Comparison of ENCODE assay signal across 9 cellular contexts in the genomic region with DNA sequence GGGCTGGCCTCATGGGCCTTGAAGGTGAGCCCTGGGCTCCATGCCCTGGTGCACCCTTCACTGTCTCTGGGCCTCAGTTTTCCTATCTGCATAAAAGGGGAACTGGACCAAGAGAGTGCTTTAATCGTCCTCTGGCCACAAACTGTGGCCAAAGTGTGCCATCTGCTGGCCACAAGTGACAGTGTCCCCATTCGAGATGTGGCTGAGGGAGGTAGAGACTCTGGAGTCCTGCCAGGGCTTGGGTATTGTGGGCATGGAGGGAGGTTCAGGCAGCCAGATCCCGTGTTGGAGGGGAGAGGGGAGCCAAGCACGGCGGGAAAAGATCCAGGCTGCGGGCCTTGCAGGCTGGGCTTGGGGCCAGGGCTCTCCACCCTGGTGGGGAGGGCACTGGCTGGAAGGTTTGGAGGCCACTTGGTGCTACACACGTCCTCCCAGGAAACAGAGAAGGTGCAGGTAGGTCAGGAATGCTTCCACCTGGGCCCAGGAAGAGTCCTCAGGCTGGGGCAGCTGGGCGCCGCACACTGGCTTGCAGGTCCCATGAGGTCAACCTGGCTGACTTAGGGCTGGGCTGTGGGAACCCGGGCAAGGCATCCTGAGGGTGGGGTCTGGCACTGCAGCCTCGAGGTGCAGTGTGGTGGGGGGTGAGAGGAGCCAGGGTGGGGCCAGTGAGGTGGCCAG. TPM values are rescaled to one million over a fixed set of nuclear protein-coding genes. Genes with fewer than 3 reads are reported as not detected.
DNase-seq lines count a peak whose midpoint lies in the region; ATAC-seq and TF ChIP-seq lines count a peak whose summit lies in the region.
"Had no signal": no experiment of that assay in that cellular context is flagged by ENCODE, and none has a peak within 500 bp of the region (broad histone marks: within the 10 kb centered on the region; RNA-seq: fewer than 3 reads in every experiment).

No MANE protein-coding gene starts in this region.

- H3K4me3 Mint-ChIP-seq in effector memory CD8-positive, alpha-beta T cell = no peak overlapping the region

- H3K27me3 ChIP-seq in KMS-11 (ENCODE audit: insufficient read depth, low read depth) (peaks cover 9% of the 10 kb centered on the region; the same call in 1 of the 2 replicates), esophagus muscularis mucosa (peaks cover 0 to 60% (median 4%) of the 10 kb centered on the region in 4 donors), osteoblast (ENCODE audit: insufficient read depth, low read length) (peaks cover 10% of the 10 kb centered on the region)

- H3K4me3 ChIP-seq in KMS-11 (IDR thresholded peaks at IDR 0.05; ENCODE audit: insufficient read depth, low read depth, low read length) (no peak overlapping the region), esophagus muscularis mucosa (no peak overlapping the region), osteoblast (ENCODE audit: insufficient read depth, low read length) (no peak overlapping the region)
- H3K4me3 ChIP-seq: SK-N-MC had no signal

- intact Hi-C loops in esophagus muscularis mucosa (cut with DNase I) = no loop called here

- DNase-seq in EH (ENCODE audit: low read depth) (peak; percentile 17), RPMI7951 (ENCODE audit: low read depth) (peak; percentile 24), esophagus muscularis mucosa (ENCODE audit: extremely low spot score) (no peak), osteoblast (ENCODE audit: insufficient read length, low spot score, missing footprints) (peak; percentile 96)
- no peak for DNase-seq in effector CD8-positive, alpha-beta T cell (lab: John Stamatoyannopoulos, UW)
- DNase-seq in effector memory CD8-positive, alpha-beta T cell = no peak

- no peak for ATAC-seq in HG03280 (IDR thresholded peaks at IDR 0.05; ENCODE audit: unreplicated experiment)
- ATAC-seq in effector memory CD8-positive, alpha-beta T cell (replicated peaks) = no peak

- no peak overlapping the region for H3K27ac Mint-ChIP-seq in effector memory CD8-positive, alpha-beta T cell

- peaks cover 0 to 3% of the 10 kb centered on the region in 2 donors for H3K4me1 Mint-ChIP-seq in effector memory CD8-positive, alpha-beta T cell (ENCODE audit: low read depth in 2 of 2)

- no peak overlapping the region for H3K27ac ChIP-seq in KMS-11
- H3K27ac ChIP-seq in esophagus muscularis mucosa (replicated peaks in 1 of 4) = no peak overlapping the region
- H3K27ac ChIP-seq in osteoblast (ENCODE audit: low read depth, low read length) = no peak overlapping the region
- H3K27ac ChIP-seq: SK-N-MC had no signal

- H2AFZ ChIP-seq in KMS-11 (ENCODE audit: low read depth) (no peak overlapping the region), osteoblast (ENCODE audit: low read length) (no peak overlapping the region)

- no peaks in the 10 kb centered on the region for H3K4me1 ChIP-seq in KMS-11 (ENCODE audit: low read depth, poor library complexity, severe bottlenecking)
- H3K4me1 ChIP-seq in esophagus muscularis mucosa = peaks cover 4 to 13% (median 11%) of the 10 kb centered on the region in 4 donors
- H3K4me1 ChIP-seq in osteoblast (ENCODE audit: insufficient read depth, low read length) = no peaks in the 10 kb centered on the region

- H3K4me2 ChIP-seq in KMS-11 (no peak overlapping the region), osteoblast (ENCODE audit: insufficient read depth, low read length) (no peak overlapping the region)

- no peaks in the 10 kb centered on the region for H3K36me3 Mint-ChIP-seq in effector memory CD8-positive, alpha-beta T cell (ENCODE audit: insufficient read depth)

- H3K9ac ChIP-seq in KMS-11 = no peak overlapping the region

- TF ChIP-seq CTCF in KMS-11 (conservative IDR thresholded peaks at IDR 0.05; ENCODE audit: low read depth, low read length) = peak; percentile 47
- peak in 2 of 3 experiments; percentile 27 to 36 for TF ChIP-seq CTCF in esophagus muscularis mucosa (IDR thresholded peaks at IDR 0.05)
- peak; percentile 56 for TF ChIP-seq CTCF in osteoblast (IDR thresholded peaks at IDR 0.05; ENCODE audit: extremely low read depth, low read depth, low read length)

- no peaks in the 10 kb centered on the region for H3K79me2 ChIP-seq in KMS-11 (ENCODE audit: insufficient read depth, low read depth)
- no peaks in the 10 kb centered on the region for H3K79me2 ChIP-seq in osteoblast (ENCODE audit: insufficient read depth, low read length)

- H3K9me3 ChIP-seq in esophagus muscularis mucosa (peaks cover 0 to 43% (median 17%) of the 10 kb centered on the region in 4 donors), osteoblast (ENCODE audit: low read depth, low read length) (no peaks in the 10 kb centered on the region)

- 20% methylated on average over 10 of the region's 11 CpGs for WGBS in esophagus muscularis mucosa

- H3K36me3 ChIP-seq in KMS-11 (ENCODE audit: insufficient read depth) (no peaks in the 10 kb centered on the region), esophagus muscularis mucosa (no peaks in the 10 kb centered on the region), osteoblast (ENCODE audit: insufficient read depth, low read length) (no peaks in the 10 kb centered on the region)

- TF ChIP-seq EP300 in esophagus muscularis mucosa (IDR thresholded peaks at IDR 0.05) = no peak

- H4K20me1 ChIP-seq in KMS-11 (ENCODE audit: insufficient read depth) = no peaks in the 10 kb centered on the region
- no peaks in the 10 kb centered on the region for H4K20me1 ChIP-seq in osteoblast (ENCODE audit: insufficient read depth, low read length)

- peaks cover 7 to 12% of the 10 kb centered on the region in 2 donors for H3K9me3 Mint-ChIP-seq in effector memory CD8-positive, alpha-beta T cell

- TF ChIP-seq POLR2A in esophagus muscularis mucosa (IDR thresholded peaks at IDR 0.05; ENCODE audit: low read depth) = no peak

- H3K27me3 Mint-ChIP-seq in effector memory CD8-positive, alpha-beta T cell = peaks cover 60 to 94% of the 10 kb centered on the region in 2 donors

RNA-seq across cellular contexts. Expression of gene KIF26A, which starts 7.3 kb away (rescaled TPM):
- not detected in 2 replicates for total RNA-seq in RPMI7951 (2014; rRNA removed; shearing (Covaris generic))
- total RNA-seq in esophagus muscularis mucosa (1 to 10 TPM; 4.6 to 7.2 (median 5.6) TPM), osteoblast (not detected in 2 replicates)

RNA-seq across cellular contexts. Expression of gene ASPG, which starts 45.6 kb away (rescaled TPM):
- total RNA-seq in RPMI7951 (2014; rRNA removed; shearing (Covaris generic)) = not detected in 2 replicates
- total RNA-seq in esophagus muscularis mucosa (under 1 TPM in 3 of 4 donors, not detected in 1; 0.33 to 0.75 (median 0.45) TPM), osteoblast (under 0.01 TPM in 1 of 2 replicates, not detected in the other)

Comparison
In these comparisons a context has a peak if more than half of its experiments do, and no peak if none do; other contexts are left out.
1. DNase-seq: peak in EH (single experiment), RPMI7951 (single experiment) and osteoblast (single experiment); none in esophagus muscularis mucosa (single experiment), effector CD8-positive, alpha-beta T cell (single experiment) and effector memory CD8-positive, alpha-beta T cell (0 of 3).
2. Peak in every context shown above with its lines, with median percentiles within 50 percentile points of each other: CTCF ChIP-seq.